17 cellular contexts compared by ENCODE assay signal in the genomic region with DNA sequence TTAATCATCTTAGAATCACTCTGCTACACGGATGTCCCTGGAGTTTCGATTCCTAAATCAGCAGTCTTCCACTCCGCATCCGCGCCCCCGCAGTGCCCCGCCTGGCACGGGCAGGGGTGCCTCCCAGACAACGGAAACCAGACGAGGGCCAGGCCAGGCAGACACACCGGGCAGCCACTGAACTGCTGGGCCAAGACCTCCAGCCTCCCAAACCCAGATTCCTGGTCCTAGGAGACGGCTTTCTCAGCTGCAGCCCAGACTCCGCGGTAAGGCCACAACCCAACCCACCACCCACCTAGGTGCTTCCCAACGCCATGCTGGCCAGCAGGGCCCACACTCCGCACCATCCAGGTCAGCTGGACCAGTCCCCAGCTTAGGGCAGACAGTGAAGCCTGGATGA.
"Had no signal": no experiment of that assay in that cellular context is flagged by ENCODE, and none has a peak within 500 bp of the region (broad histone marks: within the 10 kb centered on the region; RNA-seq: fewer than 3 reads in every experiment).

No MANE protein-coding gene starts in this region.

- DNase-seq: central memory CD4-positive, alpha-beta T cell; effector memory CD8-positive, alpha-beta T cell; esophagus squamous epithelium; foreskin fibroblast; hippocampal formation; left colon; left ventricle myocardium superior; mesendoderm; naive thymus-derived CD4-positive, alpha-beta T cell; sigmoid colon; stimulated activated CD4-positive, alpha-beta T cell treated with anti-CD3 and anti-CD28 coated beads, Interleukin-2, amount 100 ng/mL, for 24 hours; stimulated activated CD4-positive, alpha-beta T cell treated with anti-CD3 and anti-CD28 coated beads, Interleukin-4, amount 100 ng/mL, for 4 hours; stimulated activated naive CD4-positive, alpha-beta T cell treated with Interleukin-2 at 50 U/mL for 16 hours had no signal

- H3K27ac ChIP-seq: esophagus squamous epithelium, gastroesophageal sphincter, neutrophil, right atrium auricular region, sigmoid colon, skin epidermis had no signal

- ATAC-seq: effector memory CD8-positive, alpha-beta T cell; gastroesophageal sphincter; left colon; left ventricle myocardium superior; naive thymus-derived CD4-positive, alpha-beta T cell had no signal

- H3K27me3 Mint-ChIP-seq: effector memory CD8-positive, alpha-beta T cell; naive thymus-derived CD4-positive, alpha-beta T cell had no signal

- H3K9me3 ChIP-seq: esophagus squamous epithelium, neutrophil, right atrium auricular region, sigmoid colon had no signal

- H3K9me3 Mint-ChIP-seq: effector memory CD8-positive, alpha-beta T cell had no signal

- H3K27me3 ChIP-seq: esophagus squamous epithelium, gastroesophageal sphincter, neutrophil, right atrium auricular region, sigmoid colon had no signal

- H3K4me3 ChIP-seq: esophagus squamous epithelium, gastroesophageal sphincter, right atrium auricular region, sigmoid colon, skin epidermis had no signal

- H3K4me3 Mint-ChIP-seq: effector memory CD8-positive, alpha-beta T cell had no signal
